In the genomic region with DNA sequence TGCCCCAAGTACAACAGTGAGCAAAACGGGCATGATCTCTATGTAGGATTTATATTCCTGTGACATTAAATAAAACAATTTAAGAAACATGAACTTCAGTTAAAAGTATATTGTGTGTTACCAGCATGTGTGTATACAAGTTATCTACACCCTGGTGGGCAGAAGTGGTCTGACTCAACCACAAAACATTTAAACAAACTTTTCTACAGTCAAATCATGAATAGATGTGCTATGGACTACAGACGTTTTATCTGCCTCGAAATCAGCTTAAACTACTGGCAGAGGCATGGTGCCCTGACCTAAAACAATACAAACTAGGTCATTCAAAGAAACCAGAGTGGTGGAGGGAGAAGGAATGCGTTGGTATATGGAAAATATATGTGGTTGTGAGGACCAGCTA, we compare ENCODE assay signal across 12 cellular contexts. TPM values are rescaled to one million over a fixed set of nuclear protein-coding genes. Genes with fewer than 3 reads are reported as not detected.
DNase-seq lines count a peak whose midpoint lies in the region; TF ChIP-seq lines count a peak whose summit lies in the region.
"Had no signal": no experiment of that assay in that cellular context is flagged by ENCODE, and none has a peak within 500 bp of the region (broad histone marks: within the 10 kb centered on the region; RNA-seq: fewer than 3 reads in every experiment).

No MANE protein-coding gene starts in this region.

- H3K9me2 ChIP-seq in MM.1S (replicated peaks; ENCODE audit: insufficient read depth, low read length) = no peaks in the 10 kb centered on the region

- peaks cover 25% of the 10 kb centered on the region for H3K4me1 ChIP-seq in osteoblast (ENCODE audit: insufficient read depth, low read length)
- peaks cover 4% of the 10 kb centered on the region; the same call in 1 of the 2 replicates for H3K4me1 ChIP-seq in MM.1S (ENCODE audit: low read length)

- peak overlapping the region in 1 of 5 experiments; percentile 86 for H3K27ac Mint-ChIP-seq in brain
- H3K27ac Mint-ChIP-seq: H9 had no signal

- H3K27ac ChIP-seq in osteoblast (ENCODE audit: low read depth, low read length) (peak overlapping the region; percentile 14), MM.1S (ENCODE audit: low read length) (no peak overlapping the region)
- H3K27ac ChIP-seq: 22Rv1 had no signal

- DNase-seq in DMS 273 (lab: John Stamatoyannopoulos, UW; ENCODE audit: unreplicated experiment) (peak; percentile 8), DMS 273 treated with DMSO at 0.1 percent for 48 hours (lab: John Stamatoyannopoulos, UW) (no peak), LHCN-M2 (ENCODE audit: low read depth) (peak; percentile 62), osteoblast (ENCODE audit: insufficient read length, low spot score, missing footprints) (peak; percentile 76), Ammon's horn (ENCODE audit: low spot score) (no peak), HuH-7 (ENCODE audit: low spot score) (no peak), MM.1S (no peak)
- DNase-seq: amygdala, H9, NCI-H526 had no signal

- H3K79me2 ChIP-seq in osteoblast (ENCODE audit: insufficient read depth, low read length) (peaks cover 75% of the 10 kb centered on the region), MM.1S (ENCODE audit: low read length) (peaks cover 89% of the 10 kb centered on the region)

- TF ChIP-seq CTCF in brain (conservative IDR thresholded peaks at IDR 0.05) = no peak
- TF ChIP-seq CTCF in osteoblast (IDR thresholded peaks at IDR 0.05; ENCODE audit: extremely low read depth, low read depth, low read length) = no peak
- TF ChIP-seq CTCF in MM.1S (IDR thresholded peaks at IDR 0.05; ENCODE audit: low read length) = no peak

- H3K4me1 Mint-ChIP-seq in brain = peaks cover 56% of the 10 kb centered on the region

- H3K9me3 ChIP-seq in osteoblast (ENCODE audit: low read depth, low read length) = no peaks in the 10 kb centered on the region
- no peaks in the 10 kb centered on the region for H3K9me3 ChIP-seq in MM.1S (replicated peaks; ENCODE audit: insufficient read depth, low read length)

- H3K4me3 ChIP-seq in osteoblast (ENCODE audit: insufficient read depth, low read length) = no peak overlapping the region
- H3K4me3 ChIP-seq in MM.1S (ENCODE audit: low read length) = no peak overlapping the region

- no peak overlapping the region for H2AFZ ChIP-seq in osteoblast (ENCODE audit: low read length)
- no peak overlapping the region for H2AFZ ChIP-seq in MM.1S (ENCODE audit: low read length)

- H3K36me3 Mint-ChIP-seq in brain = no peaks in the 10 kb centered on the region

- peak overlapping the region in 4 of 5 experiments; percentile 8 to 87 (median 48) for H3K4me3 Mint-ChIP-seq in brain
- H3K4me3 Mint-ChIP-seq: H9 had no signal

- H4K20me1 ChIP-seq in osteoblast (ENCODE audit: insufficient read depth, low read length) (no peaks in the 10 kb centered on the region), MM.1S (ENCODE audit: insufficient read depth, low read length) (no peaks in the 10 kb centered on the region)

- H3F3A ChIP-seq in MM.1S (ENCODE audit: insufficient read depth, low read length) = peaks cover 25% of the 10 kb centered on the region

- no peak overlapping the region for H3K9ac ChIP-seq in MM.1S (ENCODE audit: low read length)

- peak overlapping the region; percentile 45 for H3K4me2 ChIP-seq in osteoblast (ENCODE audit: insufficient read depth, low read length)
- no peak overlapping the region for H3K4me2 ChIP-seq in MM.1S (ENCODE audit: low read depth, low read length)

- H3K9me3 Mint-ChIP-seq in brain = no peaks in the 10 kb centered on the region
- H3K9me3 Mint-ChIP-seq: H9 had no signal

- H3K27me3 Mint-ChIP-seq in brain = peaks cover 17% of the 10 kb centered on the region

- H3K36me3 ChIP-seq in osteoblast (ENCODE audit: insufficient read depth, low read length) = no peaks in the 10 kb centered on the region
- H3K36me3 ChIP-seq in MM.1S (replicated peaks; ENCODE audit: insufficient read depth, low read length) = no peaks in the 10 kb centered on the region

- no peaks in the 10 kb centered on the region for H3K27me3 ChIP-seq in osteoblast (ENCODE audit: insufficient read depth, low read length)
- H3K27me3 ChIP-seq in MM.1S (replicated peaks; ENCODE audit: insufficient read depth, low read length) = no peaks in the 10 kb centered on the region

RNA-seq across cellular contexts. Expression of gene ARL3, which starts 3.6 kb away (rescaled TPM):
- total RNA-seq in LHCN-M2 (2014; rRNA removed) (8.3 and 10.3 TPM in 2 replicates), osteoblast (5.3 and 5.8 TPM in 2 replicates)
- polyA plus RNA-seq in LHCN-M2 (2012) = 27.6 TPM
- polyA plus RNA-seq in brain (ENCODE audit: insufficient read depth, low read depth, low replicate concordance) = 33.2 TPM

RNA-seq across cellular contexts. Expression of gene SFXN2, which starts 3.8 kb away (rescaled TPM):
- total RNA-seq in LHCN-M2 (2014; rRNA removed) (2.2 and 3.4 TPM in 2 replicates), osteoblast (2.9 and 3.6 TPM in 2 replicates)
- 3.7 TPM for polyA plus RNA-seq in LHCN-M2 (2012)
- 5.7 TPM for polyA plus RNA-seq in brain (ENCODE audit: insufficient read depth, low read depth, low replicate concordance)

RNA-seq across cellular contexts. Expression of gene WBP1L, which starts 33.1 kb away (rescaled TPM):
- total RNA-seq in LHCN-M2 (2014; rRNA removed) = 34.4 and 56.8 TPM in 2 replicates
- polyA plus RNA-seq in LHCN-M2 (2012) = 44.9 TPM
- 23.8 TPM for polyA plus RNA-seq in brain (ENCODE audit: insufficient read depth, low read depth, low replicate concordance)
- total RNA-seq in osteoblast = 76.4 and 85.5 TPM in 2 replicates

Comparison
In these comparisons a context has a peak if more than half of its experiments do, and no peak if none do; other contexts are left out.
1. DNase-seq: peak in DMS 273 (single experiment), LHCN-M2 (single experiment) and osteoblast (single experiment); none in DMS 273 treated with DMSO at 0.1 percent for 48 hours (single experiment), Ammon's horn (single experiment), HuH-7 (single experiment) and MM.1S (single experiment).